In the genomic region with DNA sequence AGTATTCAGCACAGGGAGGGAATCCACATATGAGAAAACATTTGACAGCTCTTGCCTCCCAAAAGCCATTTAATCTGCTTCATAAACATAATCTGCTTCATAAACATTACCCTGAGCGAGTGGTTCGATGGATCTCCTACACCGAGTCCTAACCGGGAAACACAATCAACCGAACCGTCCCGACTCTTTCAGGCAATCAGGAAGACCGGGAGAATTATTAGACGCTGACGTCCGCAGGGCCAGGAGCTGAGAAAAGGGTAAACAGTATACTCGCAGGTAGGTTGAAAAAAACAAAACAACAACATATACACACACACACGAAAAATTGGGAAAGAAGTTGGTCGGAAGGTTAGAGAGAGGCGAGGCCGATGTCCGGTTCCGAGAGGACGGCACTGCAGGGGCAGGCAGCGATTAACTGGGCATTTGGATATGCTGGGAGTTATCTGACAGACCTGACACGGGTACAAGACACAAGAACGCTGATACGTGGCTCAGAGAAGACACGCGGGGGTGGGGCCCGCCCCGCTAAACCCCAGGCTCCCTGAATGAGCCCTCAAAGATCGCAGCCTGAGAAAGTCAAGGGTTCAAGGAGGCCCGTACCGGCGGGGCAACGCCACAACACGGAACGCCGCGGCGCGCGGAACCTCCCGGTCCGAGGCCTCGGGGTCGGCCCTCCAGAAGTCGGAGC, we compare ENCODE assay signal across 8 cellular contexts. TPM values are rescaled to one million over a fixed set of nuclear protein-coding genes. Genes with fewer than 3 reads are reported as not detected.
DNase-seq lines count a peak whose midpoint lies in the region; ATAC-seq, FAIRE-seq and TF ChIP-seq lines count a peak whose summit lies in the region.

No MANE protein-coding gene starts in this region.

- peaks cover 35 to 53% (median 44%) of the 10 kb centered on the region in 3 donors for H3K4me1 Mint-ChIP-seq in T-cell

- POLR2A ChIA-PET in AG04450 (lab: Yijun Ruan, JAX) (interaction anchor here (0.6 to 1.1 kb wide), 4 partner anchors 9 to 449 kb away, joined by 3 to 5 read pairs (median 4); no protein-coding TSS in a partner anchor), T-cell (lab: Charles Lee) (interaction anchor here (0.5 to 1.9 kb wide), 9 partner anchors 13 to 243 kb away, joined by 3 to 11 read pairs (median 4); a partner anchor contains a TSS)

- H3K9me3 Mint-ChIP-seq in T-cell: no peaks in the 10 kb centered on the region

- peak overlapping the region; percentile 81 for H2AFZ ChIP-seq in mesenchymal stem cell (ENCODE audit: low read depth, low read length)

- CTCF ChIA-PET in AG04450 (lab: Charles Lee) (interaction anchor here (0.6 to 3.0 kb wide), 4 partner anchors 9 to 154 kb away, joined by 3 to 14 read pairs (median 3); no protein-coding TSS in a partner anchor), T-cell (lab: Charles Lee) (interaction anchor here (1.1 to 2.2 kb wide), 3 partner anchors 73 to 243 kb away, joined by 4 to 20 read pairs (median 7); no protein-coding TSS in a partner anchor)

- peak overlapping the region; percentile 94 to 99 (median 98) for H3K4me3 Mint-ChIP-seq in T-cell

- peak overlapping the region; percentile 79 to 91 for H3K18ac ChIP-seq in mesenchymal stem cell (ENCODE audit: low read depth in 1 of 2, low read length in 2 of 2)

- H3K4me3 ChIP-seq in AG04450 (ENCODE audit: low read depth, low read length) (peak overlapping the region; percentile 72), dorsolateral prefrontal cortex (peak overlapping the region; percentile 66 to 100 (median 99)), mesenchymal stem cell (ENCODE audit: insufficient read depth in 1 of 2, low read depth in 1 of 2, low read length in 2 of 2) (peak overlapping the region; percentile 91 to 92)

- peak overlapping the region; percentile 91 for H2BK5ac ChIP-seq in mesenchymal stem cell (ENCODE audit: low read depth, low read length, poor library complexity, severe bottlenecking)

- peak overlapping the region; percentile 87 for H2BK120ac ChIP-seq in mesenchymal stem cell (ENCODE audit: low read depth, low read length)

- H3K36me3 Mint-ChIP-seq in T-cell: peaks cover 10% of the 10 kb centered on the region

- no peaks in the 10 kb centered on the region; the same call in 1 of the 2 replicates for H3K9me3 ChIP-seq in AG04450 (ENCODE audit: control insufficient read depth, insufficient read depth, low read length)
- H3K9me3 ChIP-seq in mesenchymal stem cell (ENCODE audit: control insufficient read depth, low read length): no peaks in the 10 kb centered on the region

- peak overlapping the region; percentile 82 for H3K4me2 ChIP-seq in mesenchymal stem cell (ENCODE audit: low read length, poor library complexity, severe bottlenecking)

- intact Hi-C loops in dorsolateral prefrontal cortex (cut with DNase I): loop anchor here (2.0 to 10.0 kb wide), 5 partner anchors 37 to 287 kb away; a partner anchor contains a TSS

- H3K36me3 ChIP-seq in mesenchymal stem cell (ENCODE audit: control insufficient read depth in 1 of 2, insufficient read depth in 2 of 2, low read depth in 1 of 2, low read length in 2 of 2): peaks cover 7 to 14% of the 10 kb centered on the region in 2 experiments

- no peak overlapping the region for H2BK15ac ChIP-seq in mesenchymal stem cell (ENCODE audit: low read depth, poor library complexity, severe bottlenecking)

- peak overlapping the region; percentile 99 to 100 for H3K27ac Mint-ChIP-seq in T-cell

- peak overlapping the region; percentile 91 for H4K91ac ChIP-seq in mesenchymal stem cell (ENCODE audit: low read length)

- no peaks in the 10 kb centered on the region for H3K27me3 ChIP-seq in AG04450 (ENCODE audit: control insufficient read depth, insufficient read depth, low read length)
- H3K27me3 ChIP-seq in dorsolateral prefrontal cortex: no peaks in the 10 kb centered on the region
- no peaks in the 10 kb centered on the region for H3K27me3 ChIP-seq in mesenchymal stem cell (ENCODE audit: control insufficient read depth in 1 of 2, insufficient read depth in 1 of 2, low read length in 2 of 2)

- H3K27me3 Mint-ChIP-seq in T-cell: no peaks in the 10 kb centered on the region

- WGBS in mesenchymal stem cell: 1% methylated on average over 32 of the region's 44 CpGs

- peaks cover 2% of the 10 kb centered on the region for H3K79me1 ChIP-seq in mesenchymal stem cell (replicated peaks; ENCODE audit: low read length, poor library complexity, severe bottlenecking)

- H3K4ac ChIP-seq in mesenchymal stem cell (ENCODE audit: low read depth in 1 of 2, low read length in 2 of 2): peak overlapping the region; percentile 45 to 95

- H3K4me1 ChIP-seq in mesenchymal stem cell (ENCODE audit: control insufficient read depth, insufficient read depth, low read depth, low read length): peaks cover 10% of the 10 kb centered on the region

- FAIRE-seq in D721Med (lab: Jason Lieb, UNC): no peak

- DNase-seq in AG04450 (ENCODE audit: low read depth, low spot score): no peak
- DNase-seq in T-cell: peak in 17 of 34 experiments; percentile 14 to 41 (median 27)
- peak in 3 of 10 donors; percentile 21 to 28 (median 24) for DNase-seq in dorsolateral prefrontal cortex
- peak; percentile 43 for DNase-seq in mesenchymal stem cell
- peak; percentile 69 for DNase-seq in stimulated activated naive CD4-positive, alpha-beta T cell treated with Interleukin-2 at 50 U/mL for 16 hours (lab: John Stamatoyannopoulos, UW)
- no peak for DNase-seq in D721Med (ENCODE audit: insufficient read length, low spot score)

- peak overlapping the region in 1 of 2 experiments; percentile 96 for H3K23ac ChIP-seq in mesenchymal stem cell (ENCODE audit: low read length in 2 of 2)

- H2AK5ac ChIP-seq in mesenchymal stem cell (ENCODE audit: low read length, severe bottlenecking): peak overlapping the region; percentile 11

- ATAC-seq in GM18870 (IDR thresholded peaks at IDR 0.05; ENCODE audit: unreplicated experiment): peak; percentile 27
- peak; percentile 18 for ATAC-seq in HG03139 (IDR thresholded peaks at IDR 0.05; ENCODE audit: unreplicated experiment)
- peak; percentile 2 to 11 (median 9) for ATAC-seq in T-cell (replicated peaks in 1 of 4)

- TF ChIP-seq CTCF in AG04450 (IDR thresholded peaks at IDR 0.05; ENCODE audit: low read depth, low read length): no peak
- no peak for TF ChIP-seq CTCF in dorsolateral prefrontal cortex (IDR thresholded peaks at IDR 0.05 in 54 of 56, conservative IDR thresholded peaks at IDR 0.05 in 2 of 56; ENCODE audit: low read depth in 1 of 56, partially characterized antibody in 56 of 56)
- TF ChIP-seq CTCF in D721Med (IDR thresholded peaks at IDR 0.05; ENCODE audit: insufficient read depth, missing control alignments): no peak

- H3K9ac ChIP-seq in mesenchymal stem cell (ENCODE audit: low read length): peak overlapping the region; percentile 100

- H4K8ac ChIP-seq in mesenchymal stem cell (ENCODE audit: low read length): peak overlapping the region; percentile 93

- H3K27ac ChIP-seq in AG04450 (ENCODE audit: low read depth, low read length): peak overlapping the region; percentile 98
- H3K27ac ChIP-seq in dorsolateral prefrontal cortex: peak overlapping the region; percentile 87 to 99 (median 97)
- peak overlapping the region; percentile 98 for H3K27ac ChIP-seq in mesenchymal stem cell (ENCODE audit: low read length, poor library complexity, severe bottlenecking)

- H2BK12ac ChIP-seq in mesenchymal stem cell (ENCODE audit: low read length in 2 of 2): no peak overlapping the region

- H3K14ac ChIP-seq in mesenchymal stem cell (ENCODE audit: low read length in 2 of 2): peak overlapping the region; percentile 81 to 86

RNA-seq across cellular contexts. Expression of a gene that starts 0.6 kb away (rescaled TPM):
- 85.8 and 90.6 TPM in 2 replicates for polyA plus RNA-seq in AG04450 (2011; rRNA removed)
- polyA minus RNA-seq in AG04450 (2011; rRNA and poly(A)+ RNA removed): 171 and 179 TPM in 2 replicates
- 100 to 1,000 TPM in 3 of 5 donors, 10 to 100 TPM in 2; 96.6 to 152 (median 101) TPM for total RNA-seq in T-cell
- 100 to 1,000 TPM in 99 of 120 experiments, 10 to 100 TPM in 21; 81.3 to 131 (median 109) TPM for total RNA-seq in dorsolateral prefrontal cortex
- polyA plus RNA-seq in mesenchymal stem cell (2013, experiment 1 of 2): 36.5 TPM
- polyA plus RNA-seq in mesenchymal stem cell (2013, experiment 2 of 2): 36.7 TPM

RNA-seq across cellular contexts. Expression of a gene that starts 37.7 kb away (rescaled TPM):
- polyA plus RNA-seq in AG04450 (2011; rRNA removed): 11.3 and 13.7 TPM in 2 replicates
- polyA minus RNA-seq in AG04450 (2011; rRNA and poly(A)+ RNA removed): 14.1 and 14.9 TPM in 2 replicates
- total RNA-seq in T-cell: 10 to 100 TPM; 26.8 to 44.0 (median 29.3) TPM
- 10 to 100 TPM; 20.3 to 34.3 (median 26.3) TPM for total RNA-seq in dorsolateral prefrontal cortex
- 10.0 TPM for polyA plus RNA-seq in mesenchymal stem cell (2013, experiment 1 of 2)
- polyA plus RNA-seq in mesenchymal stem cell (2013, experiment 2 of 2): 11.1 TPM

Comparison
In these comparisons a context has a peak if more than half of its experiments do, and no peak if none do; other contexts are left out.
1. DNase-seq: peak in mesenchymal stem cell (single experiment) and stimulated activated naive CD4-positive, alpha-beta T cell treated with Interleukin-2 at 50 U/mL for 16 hours (single experiment); none in AG04450 (single experiment) and D721Med (single experiment).
2. Peak in every context shown above with its lines, with median percentiles within 50 percentile points of each other: H3K27ac ChIP-seq, H3K4me3 ChIP-seq and ATAC-seq.